26 cellular contexts compared by ENCODE assay signal in genomic region chr13:60331249-60332012, GRCh38.
"Had no signal": no experiment of that assay in that cellular context is flagged by ENCODE, and none has a peak within 500 bp of the region (broad histone marks: within the 10 kb centered on the region; RNA-seq: fewer than 3 reads in every experiment).

No MANE protein-coding gene starts in this region.

- FAIRE-seq: astrocyte, islet of Langerhans had no signal

- ATAC-seq: activated T-cell treated with anti-CD3 and anti-CD28 coated beads, Interleukin-2, amount 50 U/mL, for 72 hours; foreskin keratinocyte; heart right ventricle; left ventricle myocardium superior; naive thymus-derived CD8-positive, alpha-beta T cell; sciatic nerve; T-helper 17 cell had no signal

- H3K27ac ChIP-seq: brain microvascular endothelial cell, esophagus muscularis mucosa, foreskin keratinocyte, heart right ventricle, neutrophil, skin epidermis, uterus had no signal

- H3K4me3 ChIP-seq: esophagus muscularis mucosa, heart right ventricle, skin epidermis, uterus had no signal

- H3K9me3 ChIP-seq: esophagus muscularis mucosa, neutrophil, uterus had no signal

- H3K27me3 ChIP-seq: brain microvascular endothelial cell, esophagus muscularis mucosa, heart right ventricle, neutrophil, uterus had no signal

- H3K4me1 ChIP-seq: foreskin keratinocyte, uterus had no signal

- DNase-seq: activated CD4-positive, alpha-beta T cell treated with anti-CD3 and anti-CD28 coated beads for 4 hours; activated CD4-positive, alpha-beta T cell treated with anti-CD3 and anti-CD28 coated beads, Interleukin-2, amount 50 U/mL, for 4 hours; activated naive CD4-positive, alpha-beta T cell treated with anti-CD3 and anti-CD28 coated beads for 36 hours; activated naive CD8-positive, alpha-beta T cell treated with anti-CD3 and anti-CD28 coated beads, Interleukin-2, amount 10 ng/mL, durations not matched to agents 7 days and 5 days; activated T-cell treated with anti-CD3 and anti-CD28 coated beads for 4 hours; activated T-cell treated with anti-CD3 and anti-CD28 coated beads, Interleukin-2, amount 50 U/mL, for 72 hours; amniotic stem cell; brain microvascular endothelial cell; caudate nucleus; cortex of kidney; foreskin keratinocyte; heart right ventricle; left ventricle myocardium superior; midbrain; naive thymus-derived CD8-positive, alpha-beta T cell; stimulated activated CD4-positive, alpha-beta T cell treated with anti-CD3 and anti-CD28 coated beads, Interleukin-12 subunit alpha, Interleukin-12 subunit beta, amount 100 ng/mL, for 4 hours; stimulated activated CD4-positive, alpha-beta T cell treated with anti-CD3 and anti-CD28 coated beads, Interleukin-4, amount 100 ng/mL, for 1 hour; T-helper 17 cell; T1000; uterus had no signal

- H3K36me3 ChIP-seq: brain microvascular endothelial cell, esophagus muscularis mucosa, heart right ventricle, neutrophil, uterus had no signal
